In genomic region chr9:76835571-76836283, GRCh38 we compare ENCODE assay signal across 8 cellular contexts.
DNase-seq lines count a peak whose midpoint lies in the region; ATAC-seq and TF ChIP-seq lines count a peak whose summit lies in the region.

No MANE protein-coding gene starts in this region.

- H3K4ac ChIP-seq in trophoblast cell (ENCODE audit: low read depth, low read length), result no peak overlapping the region

- H3K79me1 ChIP-seq in trophoblast cell (ENCODE audit: low read length), result peaks cover 3% of the 10 kb centered on the region

- H2AFZ ChIP-seq in trophoblast cell (ENCODE audit: insufficient read depth, low read length, poor library complexity), result no peak overlapping the region

- H3K36me3 ChIP-seq in SJCRH30 (no peaks in the 10 kb centered on the region), trophoblast cell (ENCODE audit: control insufficient read depth in 1 of 2, insufficient read depth in 2 of 2, low read length in 2 of 2) (no peaks in the 10 kb centered on the region)

- no peaks in the 10 kb centered on the region for H3K9me3 ChIP-seq in SJCRH30 (replicated peaks)
- no peaks in the 10 kb centered on the region for H3K9me3 ChIP-seq in trophoblast cell (ENCODE audit: insufficient read depth, low read depth, low read length)

- H3K27me3 ChIP-seq in SJCRH30, result no peaks in the 10 kb centered on the region
- H3K27me3 ChIP-seq in trophoblast cell (ENCODE audit: insufficient read depth, low read length), result no peaks in the 10 kb centered on the region

- H4K91ac ChIP-seq in trophoblast cell (ENCODE audit: low read depth, low read length), result no peak overlapping the region

- H4K8ac ChIP-seq in trophoblast cell (ENCODE audit: low read depth, low read length), result peak overlapping the region; percentile 48

- H3K18ac ChIP-seq in trophoblast cell (ENCODE audit: low read length), result no peak overlapping the region

- no CpG with 5 or more reads among the region's 7 CpGs for WGBS in trophoblast cell (ENCODE audit: extremely low coverage, insufficient coverage, insufficient read length)

- H3K27ac ChIP-seq in SJCRH30 (peak overlapping the region; percentile 41), trophoblast cell (ENCODE audit: low read depth, low read length) (no peak overlapping the region)

- no peak overlapping the region for H3K14ac ChIP-seq in trophoblast cell (ENCODE audit: low read length)

- H3K79me2 ChIP-seq in trophoblast cell (ENCODE audit: control insufficient read depth, insufficient read depth, low read length, poor library complexity), result no peaks in the 10 kb centered on the region

- ATAC-seq in GM18868 (IDR thresholded peaks at IDR 0.05; ENCODE audit: unreplicated experiment), result no peak

- no peak for TF ChIP-seq CTCF in fibroblast of mammary gland (conservative IDR thresholded peaks at IDR 0.05; ENCODE audit: control insufficient read depth, insufficient read depth, low read depth, low read length)

- DNase-seq in EL (peak; percentile 77), SJCRH30 (peak in 1 of 2 experiments; percentile 42), fibroblast of mammary gland (ENCODE audit: low read depth) (peak; percentile 97), trophoblast cell (no peak), GF-D8 (lab: John Stamatoyannopoulos, UW) (no peak), iPS-NIHi7 (ENCODE audit: extremely low spot score) (no peak)
- DNase-seq in activated T-cell treated with anti-CD3 and anti-CD28 coated beads, Interleukin-2, amount 50 U/mL, for 1 hour, result no peak

- no peak overlapping the region for H3K9ac ChIP-seq in trophoblast cell (ENCODE audit: low read length)

- H4K12ac ChIP-seq in trophoblast cell (ENCODE audit: low read depth, low read length), result no peak overlapping the region

- H2AK5ac ChIP-seq in trophoblast cell (ENCODE audit: low read length), result no peak overlapping the region

- no peak overlapping the region for H3K4me2 ChIP-seq in trophoblast cell (ENCODE audit: low read length)

- no peak overlapping the region for H2BK120ac ChIP-seq in trophoblast cell (ENCODE audit: insufficient read depth, low read length, poor library complexity)

- no peak overlapping the region for H3K23ac ChIP-seq in trophoblast cell (ENCODE audit: low read length)

- H3K4me1 ChIP-seq in SJCRH30 (peaks cover 18% of the 10 kb centered on the region), trophoblast cell (ENCODE audit: control insufficient read depth in 1 of 2, insufficient read depth in 2 of 2, low read length in 2 of 2) (no peaks in the 10 kb centered on the region)

- no peak overlapping the region for H2BK5ac ChIP-seq in trophoblast cell (ENCODE audit: low read depth, low read length, poor library complexity)

- H3K4me3 ChIP-seq in SJCRH30, result peak overlapping the region; percentile 19
- peak overlapping the region; percentile 5 for H3K4me3 ChIP-seq in fibroblast of mammary gland (ENCODE audit: control insufficient read depth, low read depth, low read length)
- no peak overlapping the region for H3K4me3 ChIP-seq in trophoblast cell (ENCODE audit: low read depth, low read length)

- no peak overlapping the region for H2BK12ac ChIP-seq in trophoblast cell (ENCODE audit: low read length)

Comparison
In these comparisons a context has a peak if more than half of its experiments do, and no peak if none do; other contexts are left out.
1. DNase-seq: peak in EL (single experiment) and fibroblast of mammary gland (single experiment); none in trophoblast cell (0 of 2), GF-D8 (single experiment), activated T-cell treated with anti-CD3 and anti-CD28 coated beads, Interleukin-2, amount 50 U/mL, for 1 hour (single experiment) and iPS-NIHi7 (single experiment).